In the genomic region with DNA sequence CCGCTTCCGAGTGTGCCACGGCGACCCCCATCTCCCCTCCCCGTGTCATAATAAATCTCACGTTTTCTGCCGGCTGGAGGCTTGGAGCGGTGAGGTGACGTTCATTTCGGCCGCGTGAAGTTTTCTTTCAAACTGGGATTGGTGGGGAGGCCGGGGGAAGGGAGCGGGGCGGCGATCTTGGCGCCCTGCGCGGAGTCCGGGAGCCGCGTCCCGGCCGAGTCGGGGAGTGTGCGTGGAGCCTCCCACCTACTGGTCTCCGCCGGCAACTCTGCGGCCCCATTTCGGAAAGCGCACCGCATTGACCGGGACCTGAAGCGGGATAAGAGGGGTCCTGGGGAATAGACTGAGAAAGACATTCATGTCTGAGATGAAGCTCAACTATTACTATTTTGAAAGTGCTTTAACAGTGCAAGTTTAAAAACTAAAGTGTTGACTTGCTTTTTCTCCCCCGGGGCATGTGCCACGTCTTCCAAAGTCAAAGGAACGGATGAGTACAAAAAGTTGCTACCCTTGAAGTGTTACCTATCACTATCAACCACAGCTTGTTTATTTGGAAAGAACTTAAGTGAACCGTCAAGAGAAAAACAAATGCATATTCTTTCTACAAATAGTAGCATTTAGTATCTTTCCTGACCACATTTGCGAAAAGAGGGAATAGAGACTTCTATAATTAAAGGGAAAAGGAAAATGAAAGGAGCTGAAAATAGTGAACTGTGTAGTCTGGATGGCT, we compare ENCODE assay signal across 8 cellular contexts. TPM values are rescaled to one million over a fixed set of nuclear protein-coding genes. Genes with fewer than 3 reads are reported as not detected.
DNase-seq lines count a peak whose midpoint lies in the region; ATAC-seq and TF ChIP-seq lines count a peak whose summit lies in the region.

No MANE protein-coding gene starts in this region.

- no peak overlapping the region for H2AFZ ChIP-seq in OCI-LY1 (ENCODE audit: low read length)

- TF ChIP-seq CTCF in CD8-positive, alpha-beta T cell (IDR thresholded peaks at IDR 0.05), result no peak
- TF ChIP-seq CTCF in OCI-LY1 (IDR thresholded peaks at IDR 0.05; ENCODE audit: low read length) (peak; percentile 19; the same call in 1 of the 2 replicates), astrocyte of the spinal cord (IDR thresholded peaks at IDR 0.05; ENCODE audit: low read depth, low read length) (peak; percentile 57)

- H3K9me2 ChIP-seq in OCI-LY1 (ENCODE audit: low read depth, low read length), result no peaks in the 10 kb centered on the region

- H3K27me3 ChIP-seq in CD8-positive, alpha-beta T cell (ENCODE audit: insufficient read depth, low read length), result no peaks in the 10 kb centered on the region
- H3K27me3 ChIP-seq in OCI-LY1 (ENCODE audit: insufficient read depth, low read length), result no peaks in the 10 kb centered on the region

- peak overlapping the region; percentile 59 for H3K4me3 ChIP-seq in CD8-positive, alpha-beta T cell (ENCODE audit: low read depth, low read length)
- H3K4me3 ChIP-seq in OCI-LY1 (ENCODE audit: low read depth, low read length, poor library complexity, severe bottlenecking) (peak overlapping the region; percentile 92), astrocyte of the spinal cord (ENCODE audit: low read depth, low read length) (peak overlapping the region; percentile 75)

- H3K4me3 Mint-ChIP-seq in CD8-positive, alpha-beta T cell, result peak overlapping the region; percentile 87

- peaks cover 8% of the 10 kb centered on the region for H3K36me3 Mint-ChIP-seq in CD8-positive, alpha-beta T cell

- H3K9ac ChIP-seq in OCI-LY1 (ENCODE audit: low read length), result peak overlapping the region; percentile 99

- H3K9me3 ChIP-seq in CD8-positive, alpha-beta T cell (ENCODE audit: low read length), result no peaks in the 10 kb centered on the region
- no peaks in the 10 kb centered on the region for H3K9me3 ChIP-seq in OCI-LY1 (ENCODE audit: low read length)

- H3K4me1 Mint-ChIP-seq in CD8-positive, alpha-beta T cell (ENCODE audit: low read depth), result peaks cover 51% of the 10 kb centered on the region

- H3K9me3 Mint-ChIP-seq in CD8-positive, alpha-beta T cell, result no peaks in the 10 kb centered on the region

- H4K20me1 ChIP-seq in OCI-LY1 (ENCODE audit: insufficient read depth, low read length), result no peaks in the 10 kb centered on the region

- no peaks in the 10 kb centered on the region for H3F3A ChIP-seq in OCI-LY1 (ENCODE audit: insufficient read depth, low read length)

- intact Hi-C loops in CD8-positive, alpha-beta T cell (cut with DNase I, micrococcal nuclease), result loop anchor here (2.0 to 10.0 kb wide), 8 partner anchors 45 to 1655 kb away; partner anchors contain the start of genes BARD1 (in 2 of the 2) and SPAG16 (in 1 of the 2)

- H3K36me3 ChIP-seq in CD8-positive, alpha-beta T cell (ENCODE audit: insufficient read depth, low read length), result no peaks in the 10 kb centered on the region
- peaks cover 22% of the 10 kb centered on the region for H3K36me3 ChIP-seq in OCI-LY1 (ENCODE audit: insufficient read depth, low read length)

- H3K4me1 ChIP-seq in CD8-positive, alpha-beta T cell (ENCODE audit: insufficient read depth, low read length), result peaks cover 12% of the 10 kb centered on the region
- peaks cover 46% of the 10 kb centered on the region for H3K4me1 ChIP-seq in OCI-LY1 (ENCODE audit: insufficient read depth, low read length, severe bottlenecking)

- peaks cover 53% of the 10 kb centered on the region for H3K79me2 ChIP-seq in OCI-LY1 (ENCODE audit: insufficient read depth, low read length)

- peak in 5 of 7 experiments; percentile 17 to 44 (median 27) for DNase-seq in CD8-positive, alpha-beta T cell
- DNase-seq in astrocyte of the spinal cord (ENCODE audit: low read depth, low spot score) (peak; percentile 85), hippocampal formation (lab: John Stamatoyannopoulos, UW) (peak; percentile 32 to 60), putamen (ENCODE audit: low spot score) (peak; percentile 65)
- no peak for DNase-seq in effector CD8-positive, alpha-beta T cell (lab: John Stamatoyannopoulos, UW)

- CTCF ChIA-PET in CD8-positive, alpha-beta T cell (lab: Charles Lee), result interaction anchor here (0.6 to 4.4 kb wide), 10 partner anchors 10 to 468 kb away, joined by 3 to 44 read pairs (median 4); no protein-coding TSS in a partner anchor

- H3K27ac Mint-ChIP-seq in CD8-positive, alpha-beta T cell, result peak overlapping the region; percentile 88

- peak overlapping the region; percentile 95 for H3K4me2 ChIP-seq in OCI-LY1 (ENCODE audit: low read length)

- in situ Hi-C loops in astrocyte of the spinal cord (cut with HindIII; ENCODE audit: low sequenced_read_pairs), result no loop called here

- H3K27me3 Mint-ChIP-seq in CD8-positive, alpha-beta T cell (ENCODE audit: low read depth), result no peaks in the 10 kb centered on the region

- POLR2A ChIA-PET in CD8-positive, alpha-beta T cell (lab: Charles Lee), result interaction anchor here (0.8 to 2.2 kb wide), 3 partner anchors 33 to 375 kb away, joined by 3 to 10 read pairs (median 4); no protein-coding TSS in a partner anchor

- H3K27ac ChIP-seq in CD8-positive, alpha-beta T cell (ENCODE audit: low read depth, low read length), result peak overlapping the region; percentile 61
- peak overlapping the region; percentile 98 for H3K27ac ChIP-seq in OCI-LY1 (ENCODE audit: low read depth, low read length, poor library complexity, severe bottlenecking)

- ATAC-seq in CD8-positive, alpha-beta T cell, result peak; percentile 10
- peak; percentile 26 for ATAC-seq in GM18909 (IDR thresholded peaks at IDR 0.05; ENCODE audit: poor library complexity, unreplicated experiment)
- ATAC-seq in HG03135 (IDR thresholded peaks at IDR 0.05; ENCODE audit: unreplicated experiment), result peak; percentile 21

RNA-seq across cellular contexts. Expression of gene IKZF2, which starts 0.8 kb away (rescaled TPM):
- 10 to 100 TPM; 11.2 to 14.6 TPM for total RNA-seq in CD8-positive, alpha-beta T cell
